Comparison of ENCODE assay signal across 27 cellular contexts in genomic region chr12:91058821-91059220, GRCh38. TPM values are rescaled to one million over a fixed set of nuclear protein-coding genes. Genes with fewer than 3 reads are reported as not detected.
"Had no signal": no experiment of that assay in that cellular context is flagged by ENCODE, and none has a peak within 500 bp of the region (broad histone marks: within the 10 kb centered on the region; RNA-seq: fewer than 3 reads in every experiment).

No MANE protein-coding gene starts in this region.

- H3K4me1 ChIP-seq: breast epithelium, upper lobe of left lung had no signal

- H3K27me3 ChIP-seq: breast epithelium, right atrium auricular region, upper lobe of left lung had no signal

- H3K9me3 ChIP-seq: breast epithelium, right atrium auricular region, upper lobe of left lung had no signal

- DNase-seq: activated B cell treated with CpG ODN at 0.5 μM for 24 hours; activated CD4-positive, alpha-beta T cell treated with anti-CD3 and anti-CD28 coated beads for 36 hours; activated CD4-positive, alpha-beta T cell treated with anti-CD3 and anti-CD28 coated beads, Interleukin-2, amount 50 U/mL, for 4 hours; activated CD8-positive, alpha-beta memory T cell treated with anti-CD3 and anti-CD28 coated beads for 24 hours; activated CD8-positive, alpha-beta memory T cell treated with anti-CD3 and anti-CD28 coated beads, Interleukin-2, amount 50 U/mL, for 4 hours; activated naive CD8-positive, alpha-beta T cell treated with anti-CD3 and anti-CD28 coated beads for 36 hours; activated T-cell treated with anti-CD3 and anti-CD28 coated beads, Interleukin-2, amount 50 U/mL, for 24 hours; amniotic stem cell; endodermal cell; hypothalamus; left ventricle myocardium superior; midbrain; stimulated activated CD4-positive, alpha-beta T cell treated with anti-CD3 and anti-CD28 coated beads, Interleukin-12 subunit alpha, Interleukin-12 subunit beta, amount 100 ng/mL, for 4 hours; stimulated activated CD4-positive, alpha-beta T cell treated with anti-CD3 and anti-CD28 coated beads, Interleukin-4, amount 100 ng/mL, for 4 hours; stimulated activated naive CD8-positive, alpha-beta T cell treated with anti-CD3 and anti-CD28 coated beads, Interleukin-15, Interleukin-2, amounts not matched to agents 100 U/mL and 50 U/mL, for 24 hours; T-helper 17 cell; upper lobe of left lung had no signal

- H3K27ac ChIP-seq: breast epithelium, coronary artery, epithelial cell of prostate, right atrium auricular region, upper lobe of left lung had no signal

- H3K4me3 ChIP-seq: breast epithelium, coronary artery, right atrium auricular region, upper lobe of left lung had no signal

- H3K36me3 ChIP-seq: breast epithelium, right atrium auricular region, upper lobe of left lung had no signal

- ATAC-seq: activated CD4-positive, alpha-beta T cell treated with anti-CD3 and anti-CD28 coated beads for 36 hours; activated T-helper 17 cell treated with anti-CD3 and anti-CD28 coated beads, Interleukin-2, amount 50 U/mL, for 72 hours; left ventricle myocardium superior; natural killer cell treated with Interleukin-12 subunit alpha and Interleukin-12 subunit beta and Interleukin-15 and Interleukin-18, amount 100 ng/mL, for 72 hours; stimulated activated naive CD8-positive, alpha-beta T cell treated with anti-CD3 and anti-CD28 coated beads, Interleukin-15, Interleukin-2, amounts not matched to agents 100 U/mL and 50 U/mL, for 24 hours; T-helper 17 cell had no signal

RNA-seq across cellular contexts. Expression of gene KERA, which starts 1.0 kb away (rescaled TPM):
- total RNA-seq: activated B cell treated with CpG ODN at 0.5 μM for 24 hours; activated CD4-positive, alpha-beta T cell treated with anti-CD3 and anti-CD28 coated beads for 36 hours; activated naive CD8-positive, alpha-beta T cell treated with anti-CD3 and anti-CD28 coated beads for 36 hours; activated T-helper 17 cell treated with anti-CD3 and anti-CD28 coated beads, Interleukin-2, amount 50 U/mL, for 72 hours; endodermal cell; left ventricle myocardium superior; natural killer cell treated with Interleukin-12 subunit alpha and Interleukin-12 subunit beta and Interleukin-15 and Interleukin-18, amount 100 ng/mL, for 72 hours; osteocyte; progenitor cell of endocrine pancreas; right atrium auricular region; subcutaneous adipose tissue; T-helper 17 cell; upper lobe of left lung had no signal

RNA-seq across cellular contexts. Expression of gene LUM, which starts 52.5 kb away (rescaled TPM):
- total RNA-seq: activated B cell treated with CpG ODN at 0.5 μM for 24 hours; activated CD4-positive, alpha-beta T cell treated with anti-CD3 and anti-CD28 coated beads for 36 hours; activated naive CD8-positive, alpha-beta T cell treated with anti-CD3 and anti-CD28 coated beads for 36 hours; activated T-helper 17 cell treated with anti-CD3 and anti-CD28 coated beads, Interleukin-2, amount 50 U/mL, for 72 hours; natural killer cell treated with Interleukin-12 subunit alpha and Interleukin-12 subunit beta and Interleukin-15 and Interleukin-18, amount 100 ng/mL, for 72 hours; progenitor cell of endocrine pancreas; T-helper 17 cell had no signal

RNA-seq across cellular contexts. Expression of gene EPYC, which starts 54.0 kb away (rescaled TPM):
- total RNA-seq: activated B cell treated with CpG ODN at 0.5 μM for 24 hours; activated CD4-positive, alpha-beta T cell treated with anti-CD3 and anti-CD28 coated beads for 36 hours; activated naive CD8-positive, alpha-beta T cell treated with anti-CD3 and anti-CD28 coated beads for 36 hours; activated T-helper 17 cell treated with anti-CD3 and anti-CD28 coated beads, Interleukin-2, amount 50 U/mL, for 72 hours; breast epithelium; endodermal cell; frontal cortex; left ventricle myocardium superior; natural killer cell treated with Interleukin-12 subunit alpha and Interleukin-12 subunit beta and Interleukin-15 and Interleukin-18, amount 100 ng/mL, for 72 hours; osteocyte; progenitor cell of endocrine pancreas; right atrium auricular region; subcutaneous adipose tissue; T-helper 17 cell; upper lobe of left lung had no signal
